Comparison of ENCODE assay signal across 8 cellular contexts in the genomic region with DNA sequence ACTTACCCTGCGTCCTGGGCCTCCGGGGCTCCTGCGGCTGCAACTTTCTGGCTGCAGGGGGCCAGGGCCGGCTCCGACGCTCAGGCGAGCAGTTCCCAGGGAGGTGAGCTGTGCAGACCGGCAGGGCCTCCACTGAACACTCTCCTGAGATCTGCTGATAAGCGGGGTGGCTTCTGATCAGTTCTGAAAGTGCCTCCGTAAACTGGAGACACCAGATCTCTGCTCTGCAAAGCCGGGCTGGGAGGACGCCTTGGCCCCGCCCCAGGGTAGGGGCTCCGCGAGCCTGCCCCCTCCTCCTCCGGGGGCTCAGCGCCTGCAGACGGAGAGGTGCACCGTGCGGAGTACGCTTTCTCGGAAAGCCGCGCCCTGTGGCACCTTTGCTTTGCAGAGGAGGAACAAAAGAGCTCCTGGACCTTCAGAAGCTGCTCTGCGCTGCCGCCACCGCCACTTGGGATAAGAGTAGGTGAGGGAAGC.
DNase-seq lines count a peak whose midpoint lies in the region; ATAC-seq and TF ChIP-seq lines count a peak whose summit lies in the region.

No MANE protein-coding gene starts in this region.

- H3K4me1 Mint-ChIP-seq in Calu3 (ENCODE audit: low read depth, unreplicated experiment) (no peaks in the 10 kb centered on the region), nephron progenitor cell (peaks cover 5% of the 10 kb centered on the region)

- no peak for ATAC-seq in GM18505 (IDR thresholded peaks at IDR 0.05; ENCODE audit: unreplicated experiment)
- no peak for ATAC-seq in GM21576 (IDR thresholded peaks at IDR 0.05; ENCODE audit: unreplicated experiment)
- ATAC-seq in GM19023 (IDR thresholded peaks at IDR 0.05; ENCODE audit: unreplicated experiment), result no peak

- no TSS peak for BruUV-seq in Calu3 (replicated peaks; lab: Mats Ljungman, UMichigan)

- intact Hi-C loops in Calu3 (cut with micrococcal nuclease; ENCODE audit: unreplicated experiment), result no loop called here

- CTCF ChIA-PET in Calu3 (lab: Charles Lee), result no interaction called here

- H3K4me3 Mint-ChIP-seq in Calu3 (ENCODE audit: low read depth, unreplicated experiment) (peak overlapping the region; percentile 27), nephron progenitor cell (peak overlapping the region; percentile 75)

- no peak for TF ChIP-seq POLR2A in GM18505 (IDR thresholded peaks at IDR 0.05; ENCODE audit: borderline replicate concordance, extremely low read depth, insufficient read depth, insufficient read length)

- H3K27me3 Mint-ChIP-seq in Calu3 (ENCODE audit: unreplicated experiment), result no peaks in the 10 kb centered on the region
- peaks cover 7% of the 10 kb centered on the region for H3K27me3 Mint-ChIP-seq in nephron progenitor cell (ENCODE audit: low read depth, poor library complexity)

- no peak overlapping the region for H3K27ac Mint-ChIP-seq in Calu3 (ENCODE audit: unreplicated experiment)
- no peak overlapping the region for H3K27ac Mint-ChIP-seq in nephron progenitor cell

- no peaks in the 10 kb centered on the region for H3K9me3 Mint-ChIP-seq in Calu3 (ENCODE audit: low read depth, unreplicated experiment)
- H3K9me3 Mint-ChIP-seq in nephron progenitor cell, result no peaks in the 10 kb centered on the region

- H3K36me3 Mint-ChIP-seq in Calu3 (ENCODE audit: insufficient read depth, unreplicated experiment) (no peaks in the 10 kb centered on the region), nephron progenitor cell (ENCODE audit: low read depth) (peaks cover 7% of the 10 kb centered on the region)

- peak overlapping the region; percentile 20 for H3K4me3 ChIP-seq in epithelial cell of esophagus (ENCODE audit: low read length)

- TF ChIP-seq CTCF in Calu3 (IDR thresholded peaks at IDR 0.05; ENCODE audit: unreplicated experiment), result no peak
- TF ChIP-seq CTCF in epithelial cell of esophagus (IDR thresholded peaks at IDR 0.05; ENCODE audit: insufficient read depth, low read depth, low read length, missing control alignments), result no peak
- TF ChIP-seq CTCF in nephron progenitor cell (IDR thresholded peaks at IDR 0.05), result peak; percentile 17

- peak; percentile 14 for DNase-seq in Calu3
- DNase-seq in NCI-H69 (lab: John Stamatoyannopoulos, UW), result peak; percentile 15
- peak; percentile 35 for DNase-seq in epithelial cell of esophagus (ENCODE audit: low read depth)
- DNase-seq in nephron progenitor cell, result peak; percentile 58
- no peak for DNase-seq in SIG-M5 (lab: John Stamatoyannopoulos, UW)
